ENCODE assay signal across 2 cellular contexts in genomic region chr4:138308421-138308820, GRCh38.
TF ChIP-seq lines count a peak whose summit lies in the region.

No MANE protein-coding gene starts in this region.

TF ChIP-seq in GM23338, 12 proteins besides CTCF, POLR2A, EP300 and RAD21:
- TF ChIP-seq NANOG (IDR thresholded peaks at IDR 0.05; ENCODE audit: borderline replicate concordance), result no peak
- no peak for TF ChIP-seq ZNF331 (CRISPR knock-in tag; IDR thresholded peaks at IDR 0.05; ENCODE audit: low read depth)
- no peak for TF ChIP-seq ZNF462 (CRISPR knock-in tag; IDR thresholded peaks at IDR 0.05)
- no peak for TF ChIP-seq CREB1 (CRISPR knock-in tag; IDR thresholded peaks at IDR 0.05; ENCODE audit: low read depth)
- TF ChIP-seq ETS1 (IDR thresholded peaks at IDR 0.05), result no peak
- no peak for TF ChIP-seq EZH2phosphoT487 (IDR thresholded peaks at IDR 0.05; ENCODE audit: unreplicated experiment)
- TF ChIP-seq POLR2AphosphoS5 (IDR thresholded peaks at IDR 0.05; ENCODE audit: low read depth), result no peak
- TF ChIP-seq ZNF114 (CRISPR knock-in tag; IDR thresholded peaks at IDR 0.05), result no peak
- no peak for TF ChIP-seq EZH2 (IDR thresholded peaks at IDR 0.05; ENCODE audit: low read depth, unreplicated experiment)
- no peak for TF ChIP-seq REST (IDR thresholded peaks at IDR 0.05; ENCODE audit: unreplicated experiment)
- TF ChIP-seq STAT1 (IDR thresholded peaks at IDR 0.05; ENCODE audit: unreplicated experiment), result no peak
- no peak for TF ChIP-seq JUNB (IDR thresholded peaks at IDR 0.05; ENCODE audit: unreplicated experiment)

TF ChIP-seq in H1, 55 proteins besides CTCF, POLR2A, EP300 and RAD21:
- TF ChIP-seq SP4 (IDR thresholded peaks at IDR 0.05; ENCODE audit: low read length) (no peak), HDAC6 (IDR thresholded peaks at IDR 0.05; ENCODE audit: low read depth, low read length) (no peak), E2F6 (IDR thresholded peaks at IDR 0.05) (no peak), HDAC2 (IDR thresholded peaks at IDR 0.05; ENCODE audit: borderline replicate concordance in 1 of 2, low read depth in 2 of 2, low read length in 2 of 2) (no peak), PHF8 (conservative IDR thresholded peaks at IDR 0.05; ENCODE audit: low read depth, low read length) (no peak), YY1 (IDR thresholded peaks at IDR 0.05; ENCODE audit: low read depth, low read length) (no peak), NANOG (IDR thresholded peaks at IDR 0.05; ENCODE audit: insufficient read depth, low read depth, low read length, poor library complexity, severe bottlenecking) (no peak), EGR1 (IDR thresholded peaks at IDR 0.05; ENCODE audit: borderline replicate concordance, low read depth, low read length) (no peak), JUND (IDR thresholded peaks at IDR 0.05; ENCODE audit: low read length) (no peak), BRCA1 (IDR thresholded peaks at IDR 0.05; ENCODE audit: low read depth, low read length) (no peak), RNF2 (IDR thresholded peaks at IDR 0.05; ENCODE audit: borderline replicate concordance, low read depth, low read length, missing control alignments, poor library complexity, severe bottlenecking) (no peak), CBX5 (IDR thresholded peaks at IDR 0.05; ENCODE audit: low read depth, low read length) (no peak), BACH1 (IDR thresholded peaks at IDR 0.05; ENCODE audit: low read length) (no peak), SUZ12 (IDR thresholded peaks at IDR 0.05; ENCODE audit: low read length) (no peak), SP2 (IDR thresholded peaks at IDR 0.05; ENCODE audit: low read length) (no peak)
TF ChIP-seq in H1: peak in this region for 0.
